22 cellular contexts compared by ENCODE assay signal in the genomic region with DNA sequence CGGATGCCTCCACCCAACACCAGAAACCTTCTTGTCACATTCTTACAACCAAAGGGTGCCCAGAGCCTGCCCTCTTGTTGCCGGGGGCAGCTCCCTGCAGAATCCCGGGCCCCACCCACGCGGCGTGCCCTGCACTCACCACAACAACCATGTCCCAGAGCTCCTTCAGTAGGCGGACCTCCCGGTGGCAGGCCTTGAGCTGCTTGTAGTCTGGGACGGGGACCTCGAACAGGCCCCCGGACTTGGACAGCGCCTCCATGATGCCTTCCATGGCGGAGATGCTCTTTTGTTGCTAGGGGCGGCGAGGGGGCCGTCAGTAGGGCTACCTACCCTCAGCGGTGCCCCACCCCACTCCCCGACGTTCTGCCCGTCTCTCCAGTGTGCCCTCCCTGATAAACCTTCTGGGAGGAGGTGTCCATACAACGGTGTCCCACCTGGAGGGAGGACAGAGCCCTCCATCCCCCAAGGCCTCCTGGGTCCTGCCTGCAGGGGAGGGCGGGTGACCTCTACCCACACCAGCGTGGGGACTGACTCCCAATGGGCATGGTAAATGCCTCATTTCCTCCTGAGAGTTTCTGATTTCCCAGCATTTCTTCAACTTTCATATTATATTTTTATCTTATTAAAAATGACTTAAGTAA.
"Had no signal": no experiment of that assay in that cellular context is flagged by ENCODE, and none has a peak within 500 bp of the region (broad histone marks: within the 10 kb centered on the region; RNA-seq: fewer than 3 reads in every experiment).

No MANE protein-coding gene starts in this region.

- H3K4me1 Mint-ChIP-seq: activated B cell treated with CpG ODN at 0.5 μM for 24 hours; activated CD4-positive, alpha-beta T cell treated with anti-CD3 and anti-CD28 coated beads, Interleukin-2, amount 10 ng/mL, durations not matched to agents 24 days and 14 days; activated CD8-positive, alpha-beta memory T cell treated with anti-CD3 and anti-CD28 coated beads, Interleukin-2, amount 10 ng/mL, durations not matched to agents 7 days and 5 days had no signal

- H3K9me3 ChIP-seq: adrenal gland, Peyer's patch had no signal

- H3K4me1 ChIP-seq: adrenal gland, Peyer's patch had no signal

- H3K27ac ChIP-seq: adrenal gland, Peyer's patch, RWPE1 had no signal

- H3K4me3 ChIP-seq: adrenal gland, Peyer's patch had no signal

- ATAC-seq: activated CD8-positive, alpha-beta memory T cell treated with anti-CD3 and anti-CD28 coated beads, Interleukin-2, amount 10 ng/mL, durations not matched to agents 7 days and 5 days; activated T-cell treated with anti-CD3 and anti-CD28 coated beads, Interleukin-2, amount 50 U/mL, for 4 hours had no signal

- H3K27me3 ChIP-seq: adrenal gland, Peyer's patch had no signal

- H3K36me3 Mint-ChIP-seq: activated CD8-positive, alpha-beta memory T cell treated with anti-CD3 and anti-CD28 coated beads, Interleukin-2, amount 10 ng/mL, durations not matched to agents 7 days and 5 days; activated naive CD4-positive, alpha-beta T cell treated with anti-CD3 and anti-CD28 coated beads, Interleukin-2, amount 10 ng/mL, durations not matched to agents 7 days and 5 days; activated naive CD8-positive, alpha-beta T cell treated with anti-CD3 and anti-CD28 coated beads for 36 hours had no signal

- DNase-seq: activated B cell treated with CpG ODN at 0.5 μM for 24 hours; activated CD4-positive, alpha-beta T cell treated with anti-CD3 and anti-CD28 coated beads for 1 hour; activated CD4-positive, alpha-beta T cell treated with anti-CD3 and anti-CD28 coated beads, Interleukin-2, amount 10 ng/mL, durations not matched to agents 24 days and 14 days; activated CD4-positive, alpha-beta T cell treated with anti-CD3 and anti-CD28 coated beads, Interleukin-2, amount 50 U/mL, for 48 hours; activated CD8-positive, alpha-beta memory T cell treated with anti-CD3 and anti-CD28 coated beads, Interleukin-2, amount 10 ng/mL, durations not matched to agents 7 days and 5 days; activated gamma-delta T cell treated with Interleukin-2 at 50 U/mL for 16 hours; activated naive CD4-positive, alpha-beta T cell treated with anti-CD3 and anti-CD28 coated beads, Interleukin-2, amount 10 ng/mL, durations not matched to agents 7 days and 5 days; activated naive CD8-positive, alpha-beta T cell treated with anti-CD3 and anti-CD28 coated beads for 36 hours; activated T-cell treated with anti-CD3 and anti-CD28 coated beads, Interleukin-2, amount 50 U/mL, for 4 hours; adrenal gland; anterior cingulate cortex; MM.1S; NCI-H1105; NCI-H1436 treated with DMSO at 0.1 percent for 48 hours; NCI-H187; NCI-H2081 treated with DMSO at 0.1 percent for 48 hours; NCI-H446; NCI-H524; Peyer's patch; SHP77 treated with DMSO at 0.1 percent for 48 hours had no signal

- H3K4me3 Mint-ChIP-seq: activated B cell treated with CpG ODN at 0.5 μM for 24 hours; activated CD4-positive, alpha-beta T cell treated with anti-CD3 and anti-CD28 coated beads, Interleukin-2, amount 10 ng/mL, durations not matched to agents 24 days and 14 days; activated CD8-positive, alpha-beta memory T cell treated with anti-CD3 and anti-CD28 coated beads, Interleukin-2, amount 10 ng/mL, durations not matched to agents 7 days and 5 days; activated naive CD4-positive, alpha-beta T cell treated with anti-CD3 and anti-CD28 coated beads, Interleukin-2, amount 10 ng/mL, durations not matched to agents 7 days and 5 days; activated naive CD8-positive, alpha-beta T cell treated with anti-CD3 and anti-CD28 coated beads for 36 hours; activated T-cell treated with anti-CD3 and anti-CD28 coated beads, Interleukin-2, amount 50 U/mL, for 4 hours; T-helper 1 cell treated with Interleukin-12 subunit alpha and Interleukin-12 subunit beta and Interleukin-4 antibody, amounts not matched to agents 30 μg/mL and 1 μg/mL, for 36 hours had no signal

- H3K36me3 ChIP-seq: adrenal gland, Peyer's patch had no signal

- H3K9me3 Mint-ChIP-seq: activated B cell treated with CpG ODN at 0.5 μM for 24 hours; activated CD4-positive, alpha-beta T cell treated with anti-CD3 and anti-CD28 coated beads, Interleukin-2, amount 10 ng/mL, durations not matched to agents 24 days and 14 days; activated naive CD4-positive, alpha-beta T cell treated with anti-CD3 and anti-CD28 coated beads, Interleukin-2, amount 10 ng/mL, durations not matched to agents 7 days and 5 days; activated naive CD8-positive, alpha-beta T cell treated with anti-CD3 and anti-CD28 coated beads for 36 hours; activated T-cell treated with anti-CD3 and anti-CD28 coated beads, Interleukin-2, amount 50 U/mL, for 4 hours; T-helper 1 cell treated with Interleukin-12 subunit alpha and Interleukin-12 subunit beta and Interleukin-4 antibody, amounts not matched to agents 30 μg/mL and 1 μg/mL, for 36 hours had no signal

- H3K27ac Mint-ChIP-seq: activated B cell treated with CpG ODN at 0.5 μM for 24 hours; activated CD4-positive, alpha-beta T cell treated with anti-CD3 and anti-CD28 coated beads, Interleukin-2, amount 10 ng/mL, durations not matched to agents 24 days and 14 days; activated CD8-positive, alpha-beta memory T cell treated with anti-CD3 and anti-CD28 coated beads, Interleukin-2, amount 10 ng/mL, durations not matched to agents 7 days and 5 days; activated naive CD4-positive, alpha-beta T cell treated with anti-CD3 and anti-CD28 coated beads, Interleukin-2, amount 10 ng/mL, durations not matched to agents 7 days and 5 days; activated naive CD8-positive, alpha-beta T cell treated with anti-CD3 and anti-CD28 coated beads for 36 hours; T-helper 1 cell treated with Interleukin-12 subunit alpha and Interleukin-12 subunit beta and Interleukin-4 antibody, amounts not matched to agents 30 μg/mL and 1 μg/mL, for 36 hours had no signal
